ENCODE assay signal across 20 cellular contexts in the genomic region with DNA sequence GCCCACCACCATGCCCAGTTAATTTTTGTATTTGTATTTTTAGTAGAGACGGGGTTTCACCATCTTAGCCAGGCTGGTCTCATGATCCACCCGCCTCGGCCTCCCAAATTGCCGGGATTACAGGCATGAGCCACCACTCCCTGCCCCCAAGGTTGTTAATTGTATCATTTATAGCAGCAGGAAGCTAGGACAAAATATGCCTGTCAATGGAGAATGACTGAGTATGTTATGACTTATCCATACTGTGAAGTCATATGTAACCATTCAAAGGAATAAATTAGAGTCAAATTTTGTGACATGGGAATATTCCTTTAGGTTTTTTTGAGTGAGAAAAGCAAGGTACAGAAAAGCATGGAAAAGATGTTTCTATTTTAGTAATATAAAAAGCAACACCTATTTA. TPM values are rescaled to one million over a fixed set of nuclear protein-coding genes. Genes with fewer than 3 reads are reported as not detected.
DNase-seq lines count a peak whose midpoint lies in the region; ATAC-seq, FAIRE-seq and TF ChIP-seq lines count a peak whose summit lies in the region.
"Had no signal": no experiment of that assay in that cellular context is flagged by ENCODE, and none has a peak within 500 bp of the region (broad histone marks: within the 10 kb centered on the region; RNA-seq: fewer than 3 reads in every experiment).

No MANE protein-coding gene starts in this region.

- TF ChIP-seq CTCF in PC-3 (conservative IDR thresholded peaks at IDR 0.05; ENCODE audit: low read depth, low read length) (no peak), K562 (IDR thresholded peaks at IDR 0.05 in 2 of 3, conservative IDR thresholded peaks at IDR 0.05 in 1 of 3; ENCODE audit: insufficient read depth in 2 of 3, low read depth in 1 of 3, low read length in 3 of 3) (no peak), type B pancreatic cell (conservative IDR thresholded peaks at IDR 0.05) (no peak), GM10248 (IDR thresholded peaks at IDR 0.05; ENCODE audit: control extremely low read depth, extremely low read depth, low read depth, missing control alignments) (no peak), HepG2 (CRISPR knock-in tag; IDR thresholded peaks at IDR 0.05) (no peak)

- H3K27ac ChIP-seq in PC-3 (ENCODE audit: low read length) (no peak overlapping the region), K562 (ENCODE audit: extremely low read depth, low read depth, low read length) (no peak overlapping the region), HepG2 (ENCODE audit: extremely low read length, insufficient read depth, low read length) (no peak overlapping the region)
- H3K27ac ChIP-seq: A549, HL-60 had no signal

- H3K9me2 ChIP-seq in PC-3 (replicated peaks; ENCODE audit: low read length) = no peaks in the 10 kb centered on the region
- H3K9me2 ChIP-seq: SK-N-SH had no signal

- H3K27ac Mint-ChIP-seq in type B pancreatic cell = peak overlapping the region; percentile 38
- H3K27ac Mint-ChIP-seq: B cell, CD14-positive monocyte had no signal

- H3K4me1 ChIP-seq in PC-3 (ENCODE audit: insufficient read depth, low read length) (peaks cover 20% of the 10 kb centered on the region), K562 (replicated peaks in 1 of 2; ENCODE audit: control insufficient read depth in 2 of 2, insufficient read depth in 2 of 2, low read length in 2 of 2) (peaks cover 10 to 11% of the 10 kb centered on the region in 2 experiments; a peak in 3 of 5 replicates), HepG2 (ENCODE audit: insufficient read depth, low read length) (peaks cover 34% of the 10 kb centered on the region)

- peaks cover 1% of the 10 kb centered on the region for H3K36me3 Mint-ChIP-seq in type B pancreatic cell
- H3K36me3 Mint-ChIP-seq: CD14-positive monocyte had no signal

- H3K9me3 ChIP-seq in PC-3 (ENCODE audit: low read length) (no peaks in the 10 kb centered on the region), K562 (replicated peaks; ENCODE audit: control insufficient read depth, insufficient read depth, low read depth, low read length) (no peaks in the 10 kb centered on the region), HepG2 (ENCODE audit: low read length) (no peaks in the 10 kb centered on the region)
- H3K9me3 ChIP-seq: A549, SK-N-SH had no signal

- H3K4me3 ChIP-seq in PC-3 (ENCODE audit: low read length) = no peak overlapping the region
- H3K4me3 ChIP-seq in K562 = no peak overlapping the region
- no peak overlapping the region for H3K4me3 ChIP-seq in HepG2 (replicated peaks in 1 of 3; ENCODE audit: insufficient read depth in 1 of 3, low read depth in 2 of 3, low read length in 3 of 3)
- H3K4me3 ChIP-seq: A549 had no signal

- H3K36me3 ChIP-seq in PC-3 (ENCODE audit: low read depth, low read length) (no peaks in the 10 kb centered on the region), K562 (ENCODE audit: control insufficient read depth, insufficient read depth, low read length) (no peaks in the 10 kb centered on the region), HepG2 (replicated peaks in 1 of 2; ENCODE audit: control insufficient read depth in 1 of 2, insufficient read depth in 2 of 2, low read length in 2 of 2) (no peaks in the 10 kb centered on the region)

- H3K4me2 ChIP-seq in PC-3 (ENCODE audit: low read length) = no peak overlapping the region
- no peak overlapping the region for H3K4me2 ChIP-seq in K562 (ENCODE audit: insufficient read depth, low read length)
- H3K4me2 ChIP-seq in HepG2 (ENCODE audit: low read depth, low read length) = no peak overlapping the region
- H3K4me2 ChIP-seq: A549, SK-N-SH had no signal

- TF ChIP-seq POLR2A in K562 (conservative IDR thresholded peaks at IDR 0.05) = no peak
- no peak for TF ChIP-seq POLR2A in HepG2 (IDR thresholded peaks at IDR 0.05; ENCODE audit: insufficient read depth in 1 of 2, low read depth in 2 of 2, low read length in 2 of 2)

- intact Hi-C loops in PC-3 (cut with micrococcal nuclease) (no loop called here), K562 (cut with micrococcal nuclease) (loop anchor here (10.0 kb wide), 1 partner anchor 1406 kb away; the partner anchor contains the start of gene RPL37), left colon (cut with DNase I, micrococcal nuclease) (no loop called here), HepG2 (cut with micrococcal nuclease; ENCODE audit: unreplicated experiment) (no loop called here)

- BruUV-seq in PC-3 (replicated peaks; lab: Mats Ljungman, UMichigan) (no TSS peak), K562 (replicated peaks; lab: Mats Ljungman, UMichigan) (no TSS peak), HepG2 (replicated peaks; lab: Mats Ljungman, UMichigan) (no TSS peak)

- 46% methylated on average over 4 of the region's 4 CpGs for WGBS in K562 (ENCODE audit: insufficient coverage, low coverage, missing lambda C conversion rate)
- 91% methylated on average over 4 of the region's 4 CpGs for WGBS in HepG2 (ENCODE audit: low lambda C conversion rate)

- no peaks in the 10 kb centered on the region for H3K9me1 ChIP-seq in K562 (ENCODE audit: control insufficient read depth, insufficient read depth, low read length)

- peak; percentile 30 for DNase-seq in PC-3
- peak in 1 of 4 experiments; percentile 17 for DNase-seq in K562 (ENCODE audit: extremely low read depth in 1 of 4, low spot score in 3 of 4)
- peak in 1 of 2 donors; percentile 26 for DNase-seq in left colon
- DNase-seq in type B pancreatic cell (ENCODE audit: extremely low spot score, unreplicated experiment) = no peak
- no peak for DNase-seq in NCI-H2029 treated with DMSO at 0.1 percent for 48 hours (lab: John Stamatoyannopoulos, UW)
- no peak for DNase-seq in GM10248 (ENCODE audit: extremely low spot score)
- no peak for DNase-seq in HepG2 (ENCODE audit: low spot score)
- DNase-seq: DMS79, MV-4-11, NCI-H1105 treated with DMSO at 0.1 percent for 48 hours, NCI-H446, NCI-H526, OCI-M1, RPMI8226, SK-N-SH had no signal

- no peaks in the 10 kb centered on the region for H3F3A ChIP-seq in PC-3 (ENCODE audit: low read length, unreplicated experiment)

- H3K79me2 ChIP-seq in PC-3 (ENCODE audit: low read length) (peaks cover 11% of the 10 kb centered on the region), K562 (ENCODE audit: control insufficient read depth, insufficient read depth, low read length) (peaks cover 6% of the 10 kb centered on the region; the same call in 2 of the 3 replicates), HepG2 (ENCODE audit: insufficient read depth, low read length) (no peaks in the 10 kb centered on the region)

- no peak for FAIRE-seq in K562 (lab: Jason Lieb, UNC)
- FAIRE-seq in HepG2 (lab: Jason Lieb, UNC) = no peak
- FAIRE-seq: A549, H54 had no signal

- POLR2A ChIA-PET in PC-3 (lab: Charles Lee; ENCODE audit: unreplicated experiment) (no interaction called here), K562 (lab: Yijun Ruan, JAX) (interaction anchor here (1.2 kb wide), 1 partner anchor 35 kb away, joined by 3 read pairs; no protein-coding TSS in a partner anchor), GM10248 (lab: Yijun Ruan, JAX) (no interaction called here), HepG2 (lab: Yijun Ruan, JAX) (no interaction called here)

- H4K20me1 ChIP-seq in PC-3 (ENCODE audit: low read length) (no peaks in the 10 kb centered on the region), K562 (replicated peaks; ENCODE audit: control insufficient read depth, insufficient read depth, low read length) (no peaks in the 10 kb centered on the region), HepG2 (ENCODE audit: insufficient read depth, low read length) (no peaks in the 10 kb centered on the region)

- peak overlapping the region; percentile 53 for H3K4me3 Mint-ChIP-seq in type B pancreatic cell
- H3K4me3 Mint-ChIP-seq: B cell, CD14-positive monocyte had no signal

- ATAC-seq in PC-3 (no peak), K562 (no peak), left colon (peak; percentile 58), HepG2 (no peak)
- ATAC-seq: A549 had no signal

- in situ Hi-C loops in K562 (cut with MboI) (no loop called here), HepG2 (cut with HindIII; ENCODE audit: extremely low pct_ligation_motif_present, low pct_unique_long_range_greater_than_20kb) (no loop called here)

- no peaks in the 10 kb centered on the region for H3K9me3 Mint-ChIP-seq in type B pancreatic cell

- TF ChIP-seq EP300 in K562 (IDR thresholded peaks at IDR 0.05; ENCODE audit: low read length) (no peak), HepG2 (IDR thresholded peaks at IDR 0.05; ENCODE audit: low read depth in 2 of 2, low read length in 2 of 2) (no peak), HepG2 (CRISPR knock-in tag; IDR thresholded peaks at IDR 0.05; ENCODE audit: borderline replicate concordance) (no peak)

- peaks cover 29% of the 10 kb centered on the region for H3K4me1 Mint-ChIP-seq in type B pancreatic cell (ENCODE audit: unreplicated experiment)

- no peaks in the 10 kb centered on the region for H3K27me3 ChIP-seq in PC-3 (ENCODE audit: low read length)
- peaks cover under 1 to 4% of the 10 kb centered on the region in 2 experiments; a peak in 1 of 5 replicates for H3K27me3 ChIP-seq in K562 (ENCODE audit: control insufficient read depth in 2 of 2, insufficient read depth in 2 of 2, low read length in 2 of 2)
- H3K27me3 ChIP-seq in HepG2 (ENCODE audit: control insufficient read depth in 1 of 2, insufficient read depth in 2 of 2, low read length in 2 of 2) = peaks cover 1 to 3% of the 10 kb centered on the region in 2 experiments; a peak in 3 of 5 replicates

- TF ChIP-seq RAD21 in K562 (CRISPR knock-in tag; conservative IDR thresholded peaks at IDR 0.05 in 1 of 2, IDR thresholded peaks at IDR 0.05 in 1 of 2) (no peak), HepG2 (CRISPR knock-in tag; IDR thresholded peaks at IDR 0.05) (no peak)

- H3K9ac ChIP-seq in PC-3 (ENCODE audit: low read length) (no peak overlapping the region), K562 (ENCODE audit: insufficient read depth in 1 of 2, low read depth in 2 of 2, low read length in 2 of 2) (no peak overlapping the region), HepG2 (ENCODE audit: insufficient read depth, low read depth, low read length) (no peak overlapping the region)
- H3K9ac ChIP-seq: SK-N-SH had no signal

- CTCF ChIA-PET in PC-3 (lab: Charles Lee) (no interaction called here), K562 (lab: Yijun Ruan, JAX; ENCODE audit: low intra/inter-chr PET ratio) (no interaction called here), GM10248 (lab: Yijun Ruan, JAX) (no interaction called here), HepG2 (lab: Yijun Ruan, JAX; ENCODE audit: low intra/inter-chr PET ratio, low total read pairs) (no interaction called here)

- H3K27me3 Mint-ChIP-seq in type B pancreatic cell = no peaks in the 10 kb centered on the region

- H2AFZ ChIP-seq in PC-3 (ENCODE audit: low read length) (no peak overlapping the region), K562 (ENCODE audit: low read depth, low read length) (no peak overlapping the region), HepG2 (ENCODE audit: low read length) (no peak overlapping the region)

RNA-seq across cellular contexts. Expression of gene DAB2, which starts 3.9 kb away (rescaled TPM):
- 11.8 and 14.1 TPM in 2 replicates for total RNA-seq in PC-3 (2014; rRNA removed)
- 11.5 and 53.0 TPM in 2 replicates for total RNA-seq in K562 (2011; cell fraction: chromatin; rRNA removed; ENCODE audit: low replicate concordance)
- total RNA-seq in K562 (2011; cell fraction: nucleolus; rRNA removed) = 5.7 and 12.1 TPM in 2 replicates
- 28.8 and 31.8 TPM in 2 replicates for total RNA-seq in K562 (2011; cell fraction: nucleoplasm; rRNA removed)
- 8.1 and 14.2 TPM in 2 replicates for total RNA-seq in K562 (2014; rRNA removed)
- total RNA-seq in K562 (2014; rRNA removed; fragmentation: Illumina TruSeq; extraction: Trizol) = 17.2 and 20.4 TPM in 2 replicates
- total RNA-seq in K562 (2015; rRNA removed; fragmentation: Illumina TruSeq; extraction: Trizol) = 9.9 and 10.5 TPM in 2 replicates
- 23.1 and 27.6 TPM in 2 replicates for total RNA-seq in K562 (2021)
- 3.2 and 6.6 TPM in 2 replicates for polyA plus RNA-seq in K562 (2011; rRNA removed)
- 2.0 and 3.6 TPM in 2 replicates for polyA plus RNA-seq in K562 (2011; cell fraction: cytosol; rRNA removed)
- polyA plus RNA-seq in K562 (2011; cell fraction: nucleus; rRNA removed) = 4.9 and 9.8 TPM in 2 replicates
- polyA plus RNA-seq in K562 (2012) = 15.3 and 19.3 TPM in 2 replicates
- 26.2 and 28.8 TPM in 2 replicates for polyA plus RNA-seq in K562 (2014; fragmentation: Illumina TruSeq; extraction: Trizol)
- polyA plus RNA-seq in K562 (2014; fragmentation: Nextera tagmentation; extraction: Ambion mirVana) = 10 to 100 TPM; 28.1 to 29.9 TPM
- polyA plus RNA-seq in K562 (2014; rRNA removed) = 18.2 and 24.1 TPM in 2 replicates
- polyA minus RNA-seq in K562 (2011; rRNA and poly(A)+ RNA removed) = 4.6 and 12.6 TPM in 2 replicates
- 2.9 and 6.3 TPM in 2 replicates for polyA minus RNA-seq in K562 (2011; cell fraction: cytosol; rRNA and poly(A)+ RNA removed)
- 9.7 and 13.3 TPM in 2 replicates for polyA minus RNA-seq in K562 (2011; cell fraction: nucleus; rRNA and poly(A)+ RNA removed)
- total RNA-seq in left colon = 10 to 100 TPM; 38.5 to 61.6 TPM
- total RNA-seq in type B pancreatic cell (ENCODE audit: low replicate concordance) = 24.2 and 91.6 TPM in 2 replicates
- total RNA-seq in HepG2 (2016; rRNA removed; fragmentation: Illumina TruSeq; extraction: Trizol) = 5.2 and 6.5 TPM in 2 replicates
- total RNA-seq in HepG2 (2016; cell fraction: cytosol; rRNA removed; fragmentation: Illumina TruSeq; extraction: Trizol; ENCODE audit: low read depth) = 1.9 and 2.6 TPM in 2 replicates
- total RNA-seq in HepG2 (2016; cell fraction: insoluble cytoplasmic fraction; rRNA removed; fragmentation: Illumina TruSeq; extraction: Trizol) = 6.0 and 6.8 TPM in 2 replicates
- total RNA-seq in HepG2 (2016; cell fraction: membrane; rRNA removed; fragmentation: Illumina TruSeq; extraction: Trizol) = 4.8 and 6.3 TPM in 2 replicates
- total RNA-seq in HepG2 (2016; cell fraction: nucleus; rRNA removed; fragmentation: Illumina TruSeq; extraction: Trizol) = 23.7 and 24.7 TPM in 2 replicates
- 4.9 and 6.4 TPM in 2 replicates for polyA plus RNA-seq in HepG2 (2011; rRNA removed)
- 2.8 and 3.9 TPM in 2 replicates for polyA plus RNA-seq in HepG2 (2011; cell fraction: cytosol; rRNA removed)
- 7.3 and 10.1 TPM in 2 replicates for polyA plus RNA-seq in HepG2 (2011; cell fraction: nucleus; rRNA removed)
- polyA plus RNA-seq in HepG2 (2012) = 4.1 and 13.8 TPM in 2 replicates
- 1.3 and 1.7 TPM in 2 replicates for polyA plus RNA-seq in HepG2 (2016; cell fraction: cytosol; fragmentation: Illumina TruSeq; extraction: Trizol; ENCODE audit: low read depth)
- polyA plus RNA-seq in HepG2 (2016; cell fraction: insoluble cytoplasmic fraction; fragmentation: Illumina TruSeq; extraction: Trizol; ENCODE audit: low read depth) = 8.7 and 9.1 TPM in 2 replicates
- polyA plus RNA-seq in HepG2 (2016; cell fraction: membrane; fragmentation: Illumina TruSeq; extraction: Trizol; ENCODE audit: low read depth) = 2.3 and 2.4 TPM in 2 replicates
- 11.2 and 14.2 TPM in 2 replicates for polyA plus RNA-seq in HepG2 (2016; cell fraction: nucleus; fragmentation: Illumina TruSeq; extraction: Trizol; ENCODE audit: insufficient read depth, low read depth)
- polyA minus RNA-seq in HepG2 (2011; rRNA and poly(A)+ RNA removed; ENCODE audit: low replicate concordance) = 6.2 and 131 TPM in 2 replicates
- 3.1 and 4.2 TPM in 2 replicates for polyA minus RNA-seq in HepG2 (2011; cell fraction: cytosol; rRNA and poly(A)+ RNA removed)
- 43.3 and 47.1 TPM in 2 replicates for polyA minus RNA-seq in HepG2 (2011; cell fraction: nucleus; rRNA and poly(A)+ RNA removed)
